2 cellular contexts compared by ENCODE assay signal in genomic region chr5:98214240-98215051, GRCh38.
A peak's percentile ranks its signal among the peaks of the same experiment; 100 is the strongest.
TF ChIP-seq lines count a peak whose summit lies in the region.

No MANE protein-coding gene starts in this region.

TF ChIP-seq in SK-N-SH, 30 proteins besides CTCF, POLR2A, EP300 and RAD21 (continued from another document):
- peak; percentile 72 for TF ChIP-seq NFIC (IDR thresholded peaks at IDR 0.05; ENCODE audit: borderline replicate concordance)
- TF ChIP-seq, protein P1, sequence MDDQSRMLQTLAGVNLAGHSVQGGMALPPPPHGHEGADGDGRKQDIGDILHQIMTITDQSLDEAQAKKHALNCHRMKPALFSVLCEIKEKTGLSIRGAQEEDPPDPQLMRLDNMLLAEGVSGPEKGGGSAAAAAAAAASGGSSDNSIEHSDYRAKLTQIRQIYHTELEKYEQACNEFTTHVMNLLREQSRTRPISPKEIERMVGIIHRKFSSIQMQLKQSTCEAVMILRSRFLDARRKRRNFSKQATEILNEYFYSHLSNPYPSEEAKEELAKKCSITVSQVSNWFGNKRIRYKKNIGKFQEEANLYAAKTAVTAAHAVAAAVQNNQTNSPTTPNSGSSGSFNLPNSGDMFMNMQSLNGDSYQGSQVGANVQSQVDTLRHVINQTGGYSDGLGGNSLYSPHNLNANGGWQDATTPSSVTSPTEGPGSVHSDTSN (IDR thresholded peaks at IDR 0.05) = peak; percentile 61; the same call in 1 of the 2 replicates
- TF ChIP-seq TCF12 (IDR thresholded peaks at IDR 0.05) = peak; percentile 91
- no peak for TF ChIP-seq CHD2 (IDR thresholded peaks at IDR 0.05; ENCODE audit: low read length, partially characterized antibody)
- TF ChIP-seq MEF2A (IDR thresholded peaks at IDR 0.05; ENCODE audit: borderline replicate concordance, low read depth) = peak; percentile 61; the same call in 1 of the 2 replicates
- no peak for TF ChIP-seq JUND (IDR thresholded peaks at IDR 0.05)

TF ChIP-seq in SK-N-SH treated with all-trans-retinoic acid at 6 μM for 48 hours, 23 proteins besides CTCF, POLR2A, EP300 and RAD21 (continued from another document):
- TF ChIP-seq ZNF8 (CRISPR knock-in tag; IDR thresholded peaks at IDR 0.05) = no peak
- TF ChIP-seq ZC3H10 (CRISPR knock-in tag; IDR thresholded peaks at IDR 0.05) = no peak
- TF ChIP-seq GLIS3 (CRISPR knock-in tag; IDR thresholded peaks at IDR 0.05) = no peak
- TF ChIP-seq, protein P2, sequence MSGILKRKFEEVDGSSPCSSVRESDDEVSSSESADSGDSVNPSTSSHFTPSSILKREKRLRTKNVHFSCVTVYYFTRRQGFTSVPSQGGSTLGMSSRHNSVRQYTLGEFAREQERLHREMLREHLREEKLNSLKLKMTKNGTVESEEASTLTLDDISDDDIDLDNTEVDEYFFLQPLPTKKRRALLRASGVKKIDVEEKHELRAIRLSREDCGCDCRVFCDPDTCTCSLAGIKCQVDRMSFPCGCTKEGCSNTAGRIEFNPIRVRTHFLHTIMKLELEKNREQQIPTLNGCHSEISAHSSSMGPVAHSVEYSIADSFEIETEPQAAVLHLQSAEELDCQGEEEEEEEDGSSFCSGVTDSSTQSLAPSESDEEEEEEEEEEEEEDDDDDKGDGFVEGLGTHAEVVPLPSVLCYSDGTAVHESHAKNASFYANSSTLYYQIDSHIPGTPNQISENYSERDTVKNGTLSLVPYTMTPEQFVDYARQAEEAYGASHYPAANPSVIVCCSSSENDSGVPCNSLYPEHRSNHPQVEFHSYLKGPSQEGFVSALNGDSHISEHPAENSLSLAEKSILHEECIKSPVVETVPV (CRISPR knock-in tag; IDR thresholded peaks at IDR 0.05) = no peak
- no peak for TF ChIP-seq SNAI2 (CRISPR knock-in tag; IDR thresholded peaks at IDR 0.05)
- TF ChIP-seq ZFP3 (CRISPR knock-in tag; IDR thresholded peaks at IDR 0.05) = no peak
- TF ChIP-seq ZFP30 (CRISPR knock-in tag; IDR thresholded peaks at IDR 0.05) = no peak
- no peak for TF ChIP-seq ZNF565 (CRISPR knock-in tag; conservative IDR thresholded peaks at IDR 0.05; ENCODE audit: low read depth)
- TF ChIP-seq TOX (CRISPR knock-in tag; IDR thresholded peaks at IDR 0.05; ENCODE audit: borderline replicate concordance) = no peak
- TF ChIP-seq OSR1 (CRISPR knock-in tag; IDR thresholded peaks at IDR 0.05) = no peak
- no peak for TF ChIP-seq TCF4 (CRISPR knock-in tag; IDR thresholded peaks at IDR 0.05; ENCODE audit: borderline replicate concordance)
